In genomic region chr12:53065975-53066593, GRCh38 we compare ENCODE assay signal across 8 cellular contexts. TPM values are rescaled to one million over a fixed set of nuclear protein-coding genes. Genes with fewer than 3 reads are reported as not detected.
DNase-seq lines count a peak whose midpoint lies in the region; ATAC-seq, FAIRE-seq and TF ChIP-seq lines count a peak whose summit lies in the region.

No MANE protein-coding gene starts in this region.

- no peaks in the 10 kb centered on the region for H3K36me3 ChIP-seq in uterus

- TF ChIP-seq CTCF in D721Med (IDR thresholded peaks at IDR 0.05; ENCODE audit: insufficient read depth, missing control alignments) (peak; percentile 86), LNCaP clone FGC (IDR thresholded peaks at IDR 0.05; ENCODE audit: control insufficient read depth, extremely low read depth, insufficient read depth) (peak; percentile 86), uterus (IDR thresholded peaks at IDR 0.05) (peak; percentile 88 to 96 (median 92))

- DNase-seq in D721Med (ENCODE audit: insufficient read length, low spot score), result peak; percentile 99
- no peak for DNase-seq in LNCaP clone FGC (ENCODE audit: low read depth)
- peak; percentile 72 for DNase-seq in SK-N-DZ (ENCODE audit: low spot score)
- peak; percentile 57 for DNase-seq in activated naive CD8-positive, alpha-beta T cell treated with anti-CD3 and anti-CD28 coated beads for 36 hours
- DNase-seq in Right ventricle myocardium inferior (ENCODE audit: missing footprints), result peak; percentile 86
- peak; percentile 96 for DNase-seq in posterior vena cava (ENCODE audit: low spot score)
- peak; percentile 87 to 89 for DNase-seq in uterus
- DNase-seq in cortex of kidney (lab: John Stamatoyannopoulos, UW), result no peak

- TF ChIP-seq POLR2A in uterus (IDR thresholded peaks at IDR 0.05), result peak in 1 of 2 donors; percentile 26

- peak; percentile 57 for ATAC-seq in Right ventricle myocardium inferior

- H3K27me3 ChIP-seq in uterus, result no peaks in the 10 kb centered on the region

- H3K4me3 ChIP-seq in LNCaP clone FGC (ENCODE audit: low read depth, low read length) (no peak overlapping the region), uterus (no peak overlapping the region)

- no peaks in the 10 kb centered on the region for H3K9me3 Mint-ChIP-seq in activated naive CD8-positive, alpha-beta T cell treated with anti-CD3 and anti-CD28 coated beads for 36 hours

- H3K9me3 ChIP-seq in uterus, result no peaks in the 10 kb centered on the region

- intact Hi-C loops in Right ventricle myocardium inferior (cut with DNase I), result loop anchor here (1.0 to 5.0 kb wide), 3 partner anchors 32 to 231 kb away; partner anchors contain the start of genes MYG1 and PFDN5
- intact Hi-C loops in posterior vena cava (cut with DNase I), result loop anchor here (5.0 kb wide), 2 partner anchors 36 to 131 kb away; partner anchors contain the start of gene SOAT2 (in 2 of the 2)
- intact Hi-C loops in uterus (cut with DNase I; ENCODE audit: low total_unique reads), result loop anchor here (2.0 to 10.0 kb wide), 2 partner anchors 33 to 129 kb away; no protein-coding TSS in a partner anchor

- H3K27ac ChIP-seq in uterus, result peak overlapping the region; percentile 82 to 86

- no peak for FAIRE-seq in D721Med (lab: Jason Lieb, UNC)

- H3K4me1 ChIP-seq in uterus, result peaks cover 0 to 19% of the 10 kb centered on the region in 2 donors

- H3K27me3 Mint-ChIP-seq in activated naive CD8-positive, alpha-beta T cell treated with anti-CD3 and anti-CD28 coated beads for 36 hours, result no peaks in the 10 kb centered on the region

- peak overlapping the region; percentile 38 for H3K27ac Mint-ChIP-seq in activated naive CD8-positive, alpha-beta T cell treated with anti-CD3 and anti-CD28 coated beads for 36 hours

- H3K36me3 Mint-ChIP-seq in activated naive CD8-positive, alpha-beta T cell treated with anti-CD3 and anti-CD28 coated beads for 36 hours, result peaks cover 18% of the 10 kb centered on the region

- peaks cover 3% of the 10 kb centered on the region for H3K4me1 Mint-ChIP-seq in activated naive CD8-positive, alpha-beta T cell treated with anti-CD3 and anti-CD28 coated beads for 36 hours

- H3K4me3 Mint-ChIP-seq in activated naive CD8-positive, alpha-beta T cell treated with anti-CD3 and anti-CD28 coated beads for 36 hours, result no peak overlapping the region

RNA-seq across cellular contexts. Expression of gene SPRYD3, which starts 13.1 kb away (rescaled TPM):
- 2.0 and 2.7 TPM in 2 replicates for polyA plus RNA-seq in SK-N-DZ (2014; cell fraction: cytosol; rRNA removed)
- 4.9 and 5.4 TPM in 2 replicates for polyA plus RNA-seq in SK-N-DZ (2014; cell fraction: nucleus; rRNA removed)
- total RNA-seq in activated naive CD8-positive, alpha-beta T cell treated with anti-CD3 and anti-CD28 coated beads for 36 hours, result 10 to 100 TPM; 23.5 to 25.7 TPM
- 41.0 TPM for total RNA-seq in Right ventricle myocardium inferior
- 10 to 100 TPM; 77.6 to 90.5 TPM for total RNA-seq in posterior vena cava
- 10 to 100 TPM; 15.9 to 75.5 (median 28.9) TPM for total RNA-seq in uterus

RNA-seq across cellular contexts. Expression of gene TNS2, which starts 16.2 kb away (rescaled TPM):
- 0.68 and 0.81 TPM in 2 replicates for polyA plus RNA-seq in SK-N-DZ (2014; cell fraction: cytosol; rRNA removed)
- 0.75 and 1.2 TPM in 2 replicates for polyA plus RNA-seq in SK-N-DZ (2014; cell fraction: nucleus; rRNA removed)
- total RNA-seq in activated naive CD8-positive, alpha-beta T cell treated with anti-CD3 and anti-CD28 coated beads for 36 hours, result 1 to 10 TPM; 1.5 to 2.6 TPM
- total RNA-seq in Right ventricle myocardium inferior, result 122 TPM
- total RNA-seq in posterior vena cava, result 100 to 1,000 TPM; 139 to 218 TPM
- 100 to 1,000 TPM in 2 of 4 donors, 10 to 100 TPM in 2; 64.0 to 394 (median 112) TPM for total RNA-seq in uterus

RNA-seq across cellular contexts. Expression of gene IGFBP6, which starts 31.4 kb away (rescaled TPM):
- polyA plus RNA-seq in SK-N-DZ (2014; cell fraction: cytosol; rRNA removed), result not detected in 2 replicates
- not detected in 2 replicates for polyA plus RNA-seq in SK-N-DZ (2014; cell fraction: nucleus; rRNA removed)
- total RNA-seq in activated naive CD8-positive, alpha-beta T cell treated with anti-CD3 and anti-CD28 coated beads for 36 hours, result 1 to 10 TPM; 1.9 to 2.2 TPM
- 54.3 TPM for total RNA-seq in Right ventricle myocardium inferior
- 100 to 1,000 TPM; 679 to 733 TPM for total RNA-seq in posterior vena cava
- total RNA-seq in uterus, result 100 to 1,000 TPM in 3 of 4 donors, 10 to 100 TPM in 1; 48.7 to 762 (median 252) TPM

RNA-seq across cellular contexts. Expression of gene SOAT2, which starts 37.2 kb away (rescaled TPM):
- polyA plus RNA-seq in SK-N-DZ (2014; cell fraction: cytosol; rRNA removed), result not detected in 2 replicates
- polyA plus RNA-seq in SK-N-DZ (2014; cell fraction: nucleus; rRNA removed), result not detected in 2 replicates
- total RNA-seq in activated naive CD8-positive, alpha-beta T cell treated with anti-CD3 and anti-CD28 coated beads for 36 hours, result 1 to 10 TPM; 3.1 to 3.8 TPM
- total RNA-seq in Right ventricle myocardium inferior (not detected), posterior vena cava (under 1 TPM; 0.32 to 0.90 TPM), uterus (under 1 TPM in 1 of 4 donors, not detected in 3; 0.82 TPM)

RNA-seq across cellular contexts. Expression of gene EIF4B, which starts 59.8 kb away (rescaled TPM):
- polyA plus RNA-seq in SK-N-DZ (2014; cell fraction: cytosol; rRNA removed), result 453 and 511 TPM in 2 replicates
- 216 and 276 TPM in 2 replicates for polyA plus RNA-seq in SK-N-DZ (2014; cell fraction: nucleus; rRNA removed)
- total RNA-seq in activated naive CD8-positive, alpha-beta T cell treated with anti-CD3 and anti-CD28 coated beads for 36 hours, result 100 to 1,000 TPM; 704 to 720 TPM
- total RNA-seq in Right ventricle myocardium inferior, result 416 TPM
- total RNA-seq in posterior vena cava, result 100 to 1,000 TPM; 311 to 314 TPM
- total RNA-seq in uterus, result 1,000 to 10,000 TPM in 1 of 4 donors, 100 to 1,000 TPM in 3; 388 to 1,076 (median 585) TPM

Comparison
In these comparisons a context has a peak if more than half of its experiments do, and no peak if none do; other contexts are left out.
1. DNase-seq: peak in D721Med (single experiment), SK-N-DZ (single experiment), activated naive CD8-positive, alpha-beta T cell treated with anti-CD3 and anti-CD28 coated beads for 36 hours (single experiment), Right ventricle myocardium inferior (single experiment), posterior vena cava (single experiment) and uterus (2 of 2); none in LNCaP clone FGC (single experiment) and cortex of kidney (single experiment).
2. RNA of gene TNS2, which starts 16.2 kb away (total RNA-seq): 139 to 218 TPM in posterior vena cava, 64.0 to 394 TPM in uterus and 122 TPM in Right ventricle myocardium inferior (single experiment); 1.5 to 2.6 TPM in activated naive CD8-positive, alpha-beta T cell treated with anti-CD3 and anti-CD28 coated beads for 36 hours; every median in the first group is over 10 times any median in the second.
3. RNA of gene IGFBP6, which starts 31.4 kb away (total RNA-seq): 679 to 733 TPM in posterior vena cava, 48.7 to 762 TPM in uterus and 54.3 TPM in Right ventricle myocardium inferior (single experiment); 1.9 to 2.2 TPM in activated naive CD8-positive, alpha-beta T cell treated with anti-CD3 and anti-CD28 coated beads for 36 hours; every median in the first group is over 10 times any median in the second.
4. Peak in every context shown above with its lines, with median percentiles within 50 percentile points of each other: CTCF ChIP-seq.